ENCODE assay signal across 8 cellular contexts in genomic region chr15:40081691-40082194, GRCh38. TPM values are rescaled to one million over a fixed set of nuclear protein-coding genes. Genes with fewer than 3 reads are reported as not detected.
DNase-seq lines count a peak whose midpoint lies in the region; ATAC-seq and TF ChIP-seq lines count a peak whose summit lies in the region.

No MANE protein-coding gene starts in this region.

- H3K4me1 Mint-ChIP-seq in activated CD8-positive, alpha-beta T cell treated with anti-CD3 and anti-CD28 coated beads, Interleukin-2, amount 10 ng/mL, durations not matched to agents 7 days and 5 days (ENCODE audit: low read depth): peaks cover 31% of the 10 kb centered on the region
- peaks cover 5% of the 10 kb centered on the region for H3K4me1 Mint-ChIP-seq in glutamatergic neuron (ENCODE audit: low read depth, unreplicated experiment)
- H3K4me1 Mint-ChIP-seq in neural progenitor cell: peaks cover 67% of the 10 kb centered on the region
- H3K4me1 Mint-ChIP-seq in effector memory CD8-positive, alpha-beta T cell (ENCODE audit: low read depth in 2 of 2): peaks cover 4 to 7% of the 10 kb centered on the region in 2 donors

- peak overlapping the region; percentile 48 for H3K4me3 Mint-ChIP-seq in activated CD8-positive, alpha-beta T cell treated with anti-CD3 and anti-CD28 coated beads, Interleukin-2, amount 10 ng/mL, durations not matched to agents 7 days and 5 days
- H3K4me3 Mint-ChIP-seq in glutamatergic neuron (ENCODE audit: unreplicated experiment): peak overlapping the region; percentile 3
- H3K4me3 Mint-ChIP-seq in neural progenitor cell: peak overlapping the region; percentile 64
- H3K4me3 Mint-ChIP-seq in effector memory CD8-positive, alpha-beta T cell: peak overlapping the region in 1 of 2 donors; percentile 4

- peak overlapping the region; percentile 1 for H3K27ac Mint-ChIP-seq in activated CD8-positive, alpha-beta T cell treated with anti-CD3 and anti-CD28 coated beads, Interleukin-2, amount 10 ng/mL, durations not matched to agents 7 days and 5 days
- H3K27ac Mint-ChIP-seq in glutamatergic neuron (ENCODE audit: unreplicated experiment) (no peak overlapping the region), neural progenitor cell (peak overlapping the region; percentile 93)
- peak overlapping the region in 1 of 2 donors; percentile 44 for H3K27ac Mint-ChIP-seq in effector memory CD8-positive, alpha-beta T cell

- H3K4me1 ChIP-seq in BE2C: peaks cover 12% of the 10 kb centered on the region
- H3K4me1 ChIP-seq in neural progenitor cell: peaks cover 27% of the 10 kb centered on the region

- H3F3A ChIP-seq in neural progenitor cell (ENCODE audit: low read depth): peaks cover 26% of the 10 kb centered on the region

- peak overlapping the region; percentile 73 for H3K4me2 ChIP-seq in neural progenitor cell

- no peak overlapping the region for H3K9ac ChIP-seq in neural progenitor cell

- H3K79me2 ChIP-seq in neural progenitor cell (ENCODE audit: low read depth): no peaks in the 10 kb centered on the region

- H3K4me3 ChIP-seq in BE2C (ENCODE audit: low read depth, low read length) (peak overlapping the region; percentile 34), neural progenitor cell (peak overlapping the region; percentile 22)

- peak; percentile 73 for ATAC-seq in activated CD8-positive, alpha-beta T cell treated with anti-CD3 and anti-CD28 coated beads, Interleukin-2, amount 10 ng/mL, durations not matched to agents 7 days and 5 days
- no peak for ATAC-seq in effector memory CD8-positive, alpha-beta T cell (replicated peaks)

- H3K36me3 Mint-ChIP-seq in activated CD8-positive, alpha-beta T cell treated with anti-CD3 and anti-CD28 coated beads, Interleukin-2, amount 10 ng/mL, durations not matched to agents 7 days and 5 days (ENCODE audit: low read depth): no peaks in the 10 kb centered on the region
- no peaks in the 10 kb centered on the region for H3K36me3 Mint-ChIP-seq in glutamatergic neuron (ENCODE audit: unreplicated experiment)
- no peaks in the 10 kb centered on the region for H3K36me3 Mint-ChIP-seq in neural progenitor cell
- H3K36me3 Mint-ChIP-seq in effector memory CD8-positive, alpha-beta T cell (ENCODE audit: insufficient read depth): no peaks in the 10 kb centered on the region

- H3K9me3 ChIP-seq in BE2C: no peaks in the 10 kb centered on the region
- H3K9me3 ChIP-seq in neural progenitor cell (ENCODE audit: low read depth): no peaks in the 10 kb centered on the region

- peak overlapping the region; percentile 27 for H2AFZ ChIP-seq in neural progenitor cell (replicated peaks)

- DNase-seq in BE2C (peak; percentile 56), HT1080 (ENCODE audit: low read depth) (peak; percentile 93), glutamatergic neuron (no peak), neural progenitor cell (ENCODE audit: low spot score) (peak; percentile 94), COLO668 (lab: John Stamatoyannopoulos, UW; ENCODE audit: unreplicated experiment) (no peak)
- DNase-seq in activated CD8-positive, alpha-beta T cell treated with anti-CD3 and anti-CD28 coated beads, Interleukin-2, amount 10 ng/mL, durations not matched to agents 7 days and 5 days: no peak
- DNase-seq in effector memory CD8-positive, alpha-beta T cell: no peak
- DNase-seq in stimulated activated CD4-positive, alpha-beta T cell treated with anti-CD3 and anti-CD28 coated beads, Interleukin-4, amount 100 ng/mL, for 4 hours: no peak

- no peaks in the 10 kb centered on the region for H3K27me3 ChIP-seq in BE2C
- peaks cover 67% of the 10 kb centered on the region for H3K27me3 ChIP-seq in neural progenitor cell

- CTCF ChIA-PET in activated CD8-positive, alpha-beta T cell treated with anti-CD3 and anti-CD28 coated beads, Interleukin-2, amount 10 ng/mL, durations not matched to agents 7 days and 5 days (lab: Charles Lee): interaction anchor here (1.0 to 27.7 kb wide), 4 partner anchors 15 to 36 kb away, joined by 3 to 387 read pairs (median 6); partner anchors contain the start of gene BMF

- H3K36me3 ChIP-seq in BE2C: no peaks in the 10 kb centered on the region
- no peaks in the 10 kb centered on the region for H3K36me3 ChIP-seq in neural progenitor cell

- TF ChIP-seq CTCF in BE2C (IDR thresholded peaks at IDR 0.05; ENCODE audit: low read depth, low read length): no peak
- no peak for TF ChIP-seq CTCF in glutamatergic neuron (IDR thresholded peaks at IDR 0.05; ENCODE audit: partially characterized antibody, unreplicated experiment)
- peak; percentile 9 for TF ChIP-seq CTCF in neural progenitor cell (IDR thresholded peaks at IDR 0.05)

- H4K20me1 ChIP-seq in neural progenitor cell (ENCODE audit: low read depth): no peaks in the 10 kb centered on the region

- H3K27ac ChIP-seq in neural progenitor cell: peak overlapping the region; percentile 6

- POLR2A ChIA-PET in activated CD8-positive, alpha-beta T cell treated with anti-CD3 and anti-CD28 coated beads, Interleukin-2, amount 10 ng/mL, durations not matched to agents 7 days and 5 days (lab: Charles Lee): interaction anchor here (1.1 kb wide), 1 partner anchor 17 kb away, joined by 4 read pairs; no protein-coding TSS in a partner anchor

- peaks cover 28% of the 10 kb centered on the region for H3K27me3 Mint-ChIP-seq in activated CD8-positive, alpha-beta T cell treated with anti-CD3 and anti-CD28 coated beads, Interleukin-2, amount 10 ng/mL, durations not matched to agents 7 days and 5 days (ENCODE audit: low read depth)
- H3K27me3 Mint-ChIP-seq in glutamatergic neuron (ENCODE audit: unreplicated experiment): peaks cover 5% of the 10 kb centered on the region
- H3K27me3 Mint-ChIP-seq in neural progenitor cell (ENCODE audit: insufficient read depth, low read depth): peaks cover 3% of the 10 kb centered on the region
- peaks cover 16 to 47% of the 10 kb centered on the region in 2 donors for H3K27me3 Mint-ChIP-seq in effector memory CD8-positive, alpha-beta T cell

- no peaks in the 10 kb centered on the region for H3K9me3 Mint-ChIP-seq in activated CD8-positive, alpha-beta T cell treated with anti-CD3 and anti-CD28 coated beads, Interleukin-2, amount 10 ng/mL, durations not matched to agents 7 days and 5 days (ENCODE audit: insufficient read depth)
- H3K9me3 Mint-ChIP-seq in glutamatergic neuron (ENCODE audit: unreplicated experiment) (no peaks in the 10 kb centered on the region), neural progenitor cell (no peaks in the 10 kb centered on the region)
- H3K9me3 Mint-ChIP-seq in effector memory CD8-positive, alpha-beta T cell: no peaks in the 10 kb centered on the region

RNA-seq across cellular contexts. Expression of gene BMF, which starts 26.9 kb away (rescaled TPM):
- 17.1 TPM for polyA plus RNA-seq in BE2C (2012; ENCODE audit: insufficient read depth, insufficient read length, low read depth)
- 0.23 and 0.66 TPM in 2 replicates for total RNA-seq in HT1080 (2014; rRNA removed; shearing (Covaris generic))
- 0.77 and 1.9 TPM in 2 replicates for polyA plus RNA-seq in HT1080 (2015; cell fraction: cytosol; rRNA removed)
- polyA plus RNA-seq in HT1080 (2015; cell fraction: nucleus; rRNA removed): 2.9 and 4.1 TPM in 2 replicates
- total RNA-seq in activated CD8-positive, alpha-beta T cell treated with anti-CD3 and anti-CD28 coated beads, Interleukin-2, amount 10 ng/mL, durations not matched to agents 7 days and 5 days: 1 to 10 TPM; 2.2 to 4.0 TPM
- total RNA-seq in glutamatergic neuron (ENCODE audit: unreplicated experiment) (11.3 TPM), neural progenitor cell (ENCODE audit: low replicate concordance) (8.0 and 12.1 TPM in 2 replicates)

RNA-seq across cellular contexts. Expression of gene SRP14, which starts 42.8 kb away (rescaled TPM):
- 615 TPM for polyA plus RNA-seq in BE2C (2012; ENCODE audit: insufficient read depth, insufficient read length, low read depth)
- 314 and 330 TPM in 2 replicates for total RNA-seq in HT1080 (2014; rRNA removed; shearing (Covaris generic))
- polyA plus RNA-seq in HT1080 (2015; cell fraction: cytosol; rRNA removed): 352 and 376 TPM in 2 replicates
- polyA plus RNA-seq in HT1080 (2015; cell fraction: nucleus; rRNA removed): 166 and 170 TPM in 2 replicates
- total RNA-seq in activated CD8-positive, alpha-beta T cell treated with anti-CD3 and anti-CD28 coated beads, Interleukin-2, amount 10 ng/mL, durations not matched to agents 7 days and 5 days: 100 to 1,000 TPM; 178 to 182 TPM
- total RNA-seq in glutamatergic neuron (ENCODE audit: unreplicated experiment): 246 TPM
- 250 and 461 TPM in 2 replicates for total RNA-seq in neural progenitor cell (ENCODE audit: low replicate concordance)

Comparison
In these comparisons a context has a peak if more than half of its experiments do, and no peak if none do; other contexts are left out.
1. DNase-seq: peak in BE2C (single experiment), HT1080 (single experiment) and neural progenitor cell (single experiment); none in activated CD8-positive, alpha-beta T cell treated with anti-CD3 and anti-CD28 coated beads, Interleukin-2, amount 10 ng/mL, durations not matched to agents 7 days and 5 days (single experiment), glutamatergic neuron (single experiment), effector memory CD8-positive, alpha-beta T cell (0 of 3), stimulated activated CD4-positive, alpha-beta T cell treated with anti-CD3 and anti-CD28 coated beads, Interleukin-4, amount 100 ng/mL, for 4 hours (0 of 2) and COLO668 (single experiment).